11 cellular contexts compared by ENCODE assay signal in genomic region chr10:103714232-103714891, GRCh38.
"Had no signal": no experiment of that assay in that cellular context is flagged by ENCODE, and none has a peak within 500 bp of the region (broad histone marks: within the 10 kb centered on the region; RNA-seq: fewer than 3 reads in every experiment).

No MANE protein-coding gene starts in this region.

- H3K4me1 Mint-ChIP-seq: stimulated activated memory B cell treated with anti-CD40 and anti-IgM and Interleukin-4, amounts not matched to agents 10 μg/mL and 1 μg/mL and 100 μg/mL, for 72 hours had no signal

- ATAC-seq: activated CD8-positive, alpha-beta T cell treated with anti-CD3 and anti-CD28 coated beads, Interleukin-2, amount 10 ng/mL, durations not matched to agents 7 days and 5 days; stimulated activated memory B cell treated with anti-CD40 and anti-IgM and Interleukin-4, amounts not matched to agents 10 μg/mL and 1 μg/mL and 100 μg/mL, for 72 hours had no signal

- H3K9me3 Mint-ChIP-seq: memory B cell; stimulated activated memory B cell treated with anti-CD40 and anti-IgM and Interleukin-4, amounts not matched to agents 10 μg/mL and 1 μg/mL and 100 μg/mL, for 72 hours had no signal

- H3K27ac Mint-ChIP-seq: activated CD8-positive, alpha-beta T cell treated with anti-CD3 and anti-CD28 coated beads, Interleukin-2, amount 10 ng/mL, durations not matched to agents 7 days and 5 days; memory B cell; stimulated activated memory B cell treated with anti-CD40 and anti-IgM and Interleukin-4, amounts not matched to agents 10 μg/mL and 1 μg/mL and 100 μg/mL, for 72 hours had no signal

- DNase-seq: activated CD4-positive, alpha-beta T cell treated with anti-CD3 and anti-CD28 coated beads for 4 hours; activated CD8-positive, alpha-beta memory T cell treated with anti-CD3 and anti-CD28 coated beads, Interleukin-2, amount 50 U/mL, for 48 hours; activated CD8-positive, alpha-beta T cell treated with anti-CD3 and anti-CD28 coated beads, Interleukin-2, amount 10 ng/mL, durations not matched to agents 7 days and 5 days; activated naive CD4-positive, alpha-beta T cell; central memory CD4-positive, alpha-beta T cell; glutamatergic neuron; retina; small intestine; T1000 had no signal

- H3K36me3 Mint-ChIP-seq: memory B cell; stimulated activated memory B cell treated with anti-CD40 and anti-IgM and Interleukin-4, amounts not matched to agents 10 μg/mL and 1 μg/mL and 100 μg/mL, for 72 hours had no signal

- H3K4me3 Mint-ChIP-seq: activated CD8-positive, alpha-beta T cell treated with anti-CD3 and anti-CD28 coated beads, Interleukin-2, amount 10 ng/mL, durations not matched to agents 7 days and 5 days; memory B cell; stimulated activated memory B cell treated with anti-CD40 and anti-IgM and Interleukin-4, amounts not matched to agents 10 μg/mL and 1 μg/mL and 100 μg/mL, for 72 hours had no signal
